9 cellular contexts compared by ENCODE assay signal in genomic region chr10:102393411-102394078, GRCh38. TPM values are rescaled to one million over a fixed set of nuclear protein-coding genes. Genes with fewer than 3 reads are reported as not detected.
DNase-seq lines count a peak whose midpoint lies in the region; ATAC-seq and TF ChIP-seq lines count a peak whose summit lies in the region.
"Had no signal": no experiment of that assay in that cellular context is flagged by ENCODE, and none has a peak within 500 bp of the region (broad histone marks: within the 10 kb centered on the region; RNA-seq: fewer than 3 reads in every experiment).

No MANE protein-coding gene starts in this region.

- H3K4me3 ChIP-seq in heart right ventricle (peak overlapping the region; percentile 48 to 90 (median 69)), adrenal gland (peak overlapping the region in 3 of 4 donors; percentile 13 to 77 (median 72)), lower leg skin (ENCODE audit: low read depth, poor library complexity, severe bottlenecking) (peak overlapping the region; percentile 63), urinary bladder (ENCODE audit: low read depth, low read length) (peak overlapping the region; percentile 63)

- TF ChIP-seq CTCF in heart right ventricle (IDR thresholded peaks at IDR 0.05) (peak in 4 of 9 donors; percentile 89 to 99 (median 96)), adrenal gland (IDR thresholded peaks at IDR 0.05) (peak in 1 of 6 experiments; percentile 89), lower leg skin (IDR thresholded peaks at IDR 0.05) (no peak)

- no peak for TF ChIP-seq POLR2A in adrenal gland (IDR thresholded peaks at IDR 0.05)
- no peak for TF ChIP-seq POLR2A in lower leg skin (IDR thresholded peaks at IDR 0.05)

- H3K36me3 ChIP-seq in heart right ventricle (peaks cover 0 to 23% (median 0%) of the 10 kb centered on the region in 9 donors), adrenal gland (replicated peaks in 1 of 2) (peaks cover 0 to 12% of the 10 kb centered on the region in 2 donors), urinary bladder (ENCODE audit: insufficient read depth) (no peaks in the 10 kb centered on the region)

- intact Hi-C loops in heart right ventricle (cut with DNase I): loop anchor here in 8 of 10 donors (2.0 to 10.0 kb wide), 9 partner anchors 29 to 191 kb away; partner anchors contain the start of gene C10orf95 (in 1 of the 8)
- intact Hi-C loops in Right ventricle myocardium superior (cut with DNase I): loop anchor here (10.0 kb wide), 1 partner anchor 81 kb away; no protein-coding TSS in a partner anchor
- intact Hi-C loops in adrenal gland (cut with DNase I): no loop called here
- intact Hi-C loops in lower leg skin (cut with DNase I; ENCODE audit: low total_unique reads): loop anchor here (10.0 kb wide), 1 partner anchor 191 kb away; no protein-coding TSS in a partner anchor

- H3K27me3 ChIP-seq in heart right ventricle: no peaks in the 10 kb centered on the region
- H3K27me3 ChIP-seq in adrenal gland: no peaks in the 10 kb centered on the region

- H3K4me1 ChIP-seq in heart right ventricle (peaks cover 0 to 41% (median 18%) of the 10 kb centered on the region in 9 donors), adrenal gland (replicated peaks in 1 of 2) (peaks cover 10 to 18% of the 10 kb centered on the region in 2 donors), urinary bladder (ENCODE audit: insufficient read depth) (no peaks in the 10 kb centered on the region)

- no peak for DNase-seq in heart right ventricle
- no peak for DNase-seq in Right ventricle myocardium superior
- DNase-seq in adrenal gland: no peak
- DNase-seq in lower leg skin (ENCODE audit: low spot score in 2 of 2): no peak
- no peak for DNase-seq in NCI-H1048 (lab: John Stamatoyannopoulos, UW)
- no peak for DNase-seq in AG08395 (ENCODE audit: low spot score)
- no peak for DNase-seq in NCI-H748 (lab: John Stamatoyannopoulos, UW; ENCODE audit: unreplicated experiment)

- WGBS in heart right ventricle, 2 donors: 33 to 36% methylated on average over 30 of the region's 30 CpGs
- WGBS in adrenal gland, 4 donors: 27 to 41% (median 30%) methylated on average over 24 to 30 of the region's 30 CpGs
- WGBS in lower leg skin, 2 donors: 29 to 32% methylated on average over 28 to 30 of the region's 30 CpGs
- 31% methylated on average over 30 of the region's 30 CpGs for WGBS in urinary bladder

- ATAC-seq in heart right ventricle (no peak), Right ventricle myocardium superior (ENCODE audit: poor library complexity) (no peak)

- peak overlapping the region; percentile 91 to 98 (median 96) for H3K27ac ChIP-seq in heart right ventricle
- H3K27ac ChIP-seq in adrenal gland: peak overlapping the region; percentile 68 to 95 (median 91)
- peak overlapping the region; percentile 97 for H3K27ac ChIP-seq in urinary bladder (ENCODE audit: low read depth)

- no peaks in the 10 kb centered on the region for H3K9me3 ChIP-seq in heart right ventricle
- H3K9me3 ChIP-seq in adrenal gland (replicated peaks in 1 of 3): no peaks in the 10 kb centered on the region

RNA-seq across cellular contexts. Expression of gene NFKB2, which starts 2.0 kb away (rescaled TPM):
- total RNA-seq in heart right ventricle (10 to 100 TPM in 9 of 10 donors, 1 to 10 TPM in 1; 9.9 to 40.0 (median 15.7) TPM), Right ventricle myocardium superior (13.3 TPM), adrenal gland (10 to 100 TPM; 14.3 to 73.2 (median 29.6) TPM), lower leg skin (10 to 100 TPM; 19.4 to 36.1 (median 20.1) TPM), urinary bladder (11.3 TPM)
- polyA plus RNA-seq in heart right ventricle (10 to 100 TPM; 19.7 to 19.8 TPM), adrenal gland (10 to 100 TPM; 17.3 to 92.6 (median 85.8) TPM), urinary bladder (30.8 TPM)

RNA-seq across cellular contexts. Expression of gene PSD, which starts 25.0 kb away (rescaled TPM):
- total RNA-seq in heart right ventricle (1 to 10 TPM in 4 of 10 donors, under 1 TPM in 5, not detected in 1; 0.19 to 1.5 (median 0.61) TPM), Right ventricle myocardium superior (0.89 TPM), adrenal gland (10 to 100 TPM in 1 of 8 donors, 1 to 10 TPM in 5, under 1 TPM in 1, not detected in 1; 0.54 to 10.6 (median 6.0) TPM), lower leg skin (1 to 10 TPM in 3 of 4 donors, under 1 TPM in 1; 0.56 to 4.5 (median 2.1) TPM), urinary bladder (38.4 TPM)
- polyA plus RNA-seq in heart right ventricle (under 1 TPM; 0.37 to 0.42 TPM), adrenal gland (10 to 100 TPM in 2 of 3 donors, 1 to 10 TPM in 1; 3.4 to 43.7 (median 10.4) TPM), urinary bladder (276 TPM)

RNA-seq across cellular contexts. Expression of gene FBXL15, which starts 27.1 kb away (rescaled TPM):
- total RNA-seq in heart right ventricle (10 to 100 TPM in 5 of 10 donors, 1 to 10 TPM in 5; 6.7 to 10.5 (median 9.9) TPM), Right ventricle myocardium superior (9.4 TPM), adrenal gland (10 to 100 TPM; 21.6 to 61.9 (median 33.9) TPM), lower leg skin (10 to 100 TPM; 18.2 to 25.3 (median 19.1) TPM), urinary bladder (2.0 TPM)
- polyA plus RNA-seq in heart right ventricle (10 to 100 TPM; 10.4 to 19.2 TPM), adrenal gland (10 to 100 TPM in 2 of 3 donors, 1 to 10 TPM in 1; 2.1 to 26.1 (median 25.5) TPM), urinary bladder (36.6 TPM)

RNA-seq across cellular contexts. Expression of gene CUEDC2, which starts 38.8 kb away (rescaled TPM):
- total RNA-seq in heart right ventricle: 10 to 100 TPM; 65.7 to 84.3 (median 79.1) TPM
- polyA plus RNA-seq in heart right ventricle: 10 to 100 TPM; 60.0 to 81.7 TPM
- 73.8 TPM for total RNA-seq in Right ventricle myocardium superior
- 100 to 1,000 TPM in 1 of 8 donors, 10 to 100 TPM in 7; 76.9 to 115 (median 87.0) TPM for total RNA-seq in adrenal gland
- 10 to 100 TPM; 71.4 to 75.3 (median 73.1) TPM for polyA plus RNA-seq in adrenal gland
- 10 to 100 TPM; 30.3 to 51.2 (median 32.7) TPM for total RNA-seq in lower leg skin
- total RNA-seq in urinary bladder: 26.9 TPM
- polyA plus RNA-seq in urinary bladder: 77.9 TPM

RNA-seq across cellular contexts. Expression of gene C10orf95, which starts 57.8 kb away (rescaled TPM):
- not detected for total RNA-seq in heart right ventricle
- polyA plus RNA-seq in heart right ventricle: not detected
- not detected for total RNA-seq in Right ventricle myocardium superior
- total RNA-seq in adrenal gland: under 1 TPM in 3 of 8 donors, not detected in 5; 0.14 to 0.28 (median 0.18) TPM
- under 1 TPM in 2 of 3 donors, not detected in 1; 0.24 TPM for polyA plus RNA-seq in adrenal gland
- total RNA-seq in lower leg skin: 10 to 100 TPM in 3 of 4 donors, 1 to 10 TPM in 1; 7.6 to 17.3 (median 11.5) TPM
- total RNA-seq in urinary bladder: not detected
- polyA plus RNA-seq in urinary bladder: 0.11 TPM
- total RNA-seq: dermis microvascular lymphatic vessel endothelial cell had no signal

Comparison
In these comparisons a context has a peak if more than half of its experiments do, and no peak if none do; other contexts are left out.
1. intact Hi-C loops: an anchor here in heart right ventricle (2.0 to 10.0 kb wide), Right ventricle myocardium superior (10.0 kb wide) and lower leg skin (10.0 kb wide); none called in adrenal gland.